ENCODE assay signal across 13 cellular contexts in genomic region chr18:63683152-63683551, GRCh38. TPM values are rescaled to one million over a fixed set of nuclear protein-coding genes. Genes with fewer than 3 reads are reported as not detected.
A peak's percentile ranks its signal among the peaks of the same experiment; 100 is the strongest.
DNase-seq lines count a peak whose midpoint lies in the region; ATAC-seq and TF ChIP-seq lines count a peak whose summit lies in the region.
"Had no signal": no experiment of that assay in that cellular context is flagged by ENCODE, and none has a peak within 500 bp of the region (broad histone marks: within the 10 kb centered on the region; RNA-seq: fewer than 3 reads in every experiment).

No MANE protein-coding gene starts in this region.

- peak overlapping the region; percentile 46 for H3K27ac Mint-ChIP-seq in neural crest cell (ENCODE audit: unreplicated experiment)

- TF ChIP-seq CTCF in BJ (IDR thresholded peaks at IDR 0.05; ENCODE audit: insufficient read depth, low read depth, low read length) (no peak), LNCaP clone FGC (IDR thresholded peaks at IDR 0.05; ENCODE audit: control insufficient read depth, extremely low read depth, insufficient read depth) (no peak), neural crest cell (conservative IDR thresholded peaks at IDR 0.05) (no peak)

- peak; percentile 94 for ATAC-seq in esophagus mucosa
- ATAC-seq in HG02623 (IDR thresholded peaks at IDR 0.05; ENCODE audit: unreplicated experiment): no peak

- peaks cover 2% of the 10 kb centered on the region for H3K9me3 Mint-ChIP-seq in neural crest cell

- CTCF ChIA-PET in BJ (lab: Yijun Ruan, JAX): interaction anchor here (2.1 kb wide), 1 partner anchor 59 kb away, joined by 6 read pairs; no protein-coding TSS in a partner anchor

- H3K27me3 Mint-ChIP-seq in neural crest cell (ENCODE audit: low read depth): no peaks in the 10 kb centered on the region

- DNase-seq in BJ (ENCODE audit: low read depth): peak; percentile 92
- DNase-seq in LNCaP clone FGC (ENCODE audit: low read depth): peak; percentile 94
- DNase-seq in neural crest cell (ENCODE audit: low read depth, low spot score): no peak
- no peak for DNase-seq in NCI-H187 (lab: John Stamatoyannopoulos, UW)
- no peak for DNase-seq in globus pallidus (ENCODE audit: low spot score)
- no peak for DNase-seq in posterior cingulate gyrus
- DNase-seq: activated effector memory CD4-positive, alpha-beta T cell treated with Interleukin-2 at 50 U/mL for 16 hours; DMS79; gastrocnemius medialis; stimulated activated naive CD4-positive, alpha-beta T cell had no signal

- no peaks in the 10 kb centered on the region for H3K27me3 ChIP-seq in BJ (ENCODE audit: control insufficient read depth, insufficient read depth, low read length)
- H3K27me3 ChIP-seq: gastrocnemius medialis had no signal

- H3K4me3 Mint-ChIP-seq in neural crest cell: no peak overlapping the region

- H3K4me1 Mint-ChIP-seq in neural crest cell: peaks cover 9% of the 10 kb centered on the region

- POLR2A ChIA-PET in BJ (lab: Charles Lee): interaction anchor here (0.6 kb wide), 2 partner anchors 86 to 130 kb away, joined by 3 read pairs; no protein-coding TSS in a partner anchor

- intact Hi-C loops in posterior cingulate gyrus (cut with DNase I): no loop called here

- peaks cover 3% of the 10 kb centered on the region for H3K36me3 Mint-ChIP-seq in neural crest cell (ENCODE audit: low read depth)

- H3K4me3 ChIP-seq in BJ (ENCODE audit: low read depth, low read length): no peak overlapping the region
- H3K4me3 ChIP-seq in LNCaP clone FGC (ENCODE audit: low read depth, low read length): 0 out of 2 replicates have a peak overlapping the region, but pooled peaks have one; percentile 6
- H3K4me3 ChIP-seq: gastrocnemius medialis had no signal

- no peaks in the 10 kb centered on the region for H3K36me3 ChIP-seq in BJ (ENCODE audit: control insufficient read depth, insufficient read depth, low read length)
- H3K36me3 ChIP-seq: gastrocnemius medialis had no signal

RNA-seq across cellular contexts. Expression of gene SERPINB11, which starts 19.6 kb away (rescaled TPM):
- polyA plus RNA-seq in BJ (2011; rRNA removed): not detected in 2 replicates
- not detected in 2 replicates for polyA minus RNA-seq in BJ (2011; rRNA and poly(A)+ RNA removed)
- total RNA-seq in esophagus mucosa: 7.1 TPM
- not detected in 2 replicates for total RNA-seq in neural crest cell
- total RNA-seq: gastrocnemius medialis, pulmonary artery endothelial cell had no signal

RNA-seq across cellular contexts. Expression of gene SERPINB3, which starts 21.5 kb away (rescaled TPM):
- not detected in 2 replicates for polyA plus RNA-seq in BJ (2011; rRNA removed)
- polyA minus RNA-seq in BJ (2011; rRNA and poly(A)+ RNA removed): not detected in 2 replicates
- 879 TPM for total RNA-seq in esophagus mucosa
- total RNA-seq in neural crest cell: not detected in 2 replicates
- total RNA-seq: gastrocnemius medialis, pulmonary artery endothelial cell had no signal

RNA-seq across cellular contexts. Expression of gene SERPINB4, which starts 39.1 kb away (rescaled TPM):
- 0.06 TPM in 1 of 2 replicates, not detected in the other for polyA plus RNA-seq in BJ (2011; rRNA removed)
- polyA minus RNA-seq in BJ (2011; rRNA and poly(A)+ RNA removed): not detected in 2 replicates
- 418 TPM for total RNA-seq in esophagus mucosa
- not detected in 2 replicates for total RNA-seq in neural crest cell
- total RNA-seq: pulmonary artery endothelial cell had no signal

Comparison
In these comparisons a context has a peak if more than half of its experiments do, and no peak if none do; other contexts are left out.
1. DNase-seq: peak in BJ (single experiment) and LNCaP clone FGC (single experiment); none in neural crest cell (single experiment), NCI-H187 (0 of 2), globus pallidus (single experiment) and posterior cingulate gyrus (0 of 10).
2. RNA of gene SERPINB3, which starts 21.5 kb away (total RNA-seq): 879 TPM in esophagus mucosa (single experiment); not detected in neural crest cell; every median in the first group is over 100 times any median in the second.
3. RNA of gene SERPINB4, which starts 39.1 kb away (total RNA-seq): 418 TPM in esophagus mucosa (single experiment); not detected in neural crest cell; every median in the first group is over 100 times any median in the second.